In the genomic region with DNA sequence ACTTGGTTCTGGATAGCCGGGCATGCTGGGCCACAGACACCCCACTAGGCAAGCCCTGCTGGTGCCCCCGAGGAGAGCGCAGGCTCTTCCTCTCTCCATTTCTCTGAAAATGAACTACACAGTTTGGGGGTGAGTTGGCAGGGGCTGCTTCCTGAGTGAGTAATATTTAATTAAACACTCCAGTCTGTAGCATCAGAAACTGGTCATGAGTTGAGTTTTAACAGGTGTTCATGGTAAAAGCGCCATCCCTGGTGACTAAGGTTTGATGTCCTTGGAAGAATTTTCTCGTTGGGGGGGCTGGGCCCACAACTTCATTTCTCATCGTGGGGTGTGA, we compare ENCODE assay signal across 8 cellular contexts. TPM values are rescaled to one million over a fixed set of nuclear protein-coding genes. Genes with fewer than 3 reads are reported as not detected.
A peak's percentile ranks its signal among the peaks of the same experiment; 100 is the strongest.
DNase-seq lines count a peak whose midpoint lies in the region; ATAC-seq and TF ChIP-seq lines count a peak whose summit lies in the region.

No MANE protein-coding gene starts in this region.

- H3K27ac ChIP-seq in left lung (peak overlapping the region; percentile 51 to 83), transverse colon (peak overlapping the region; percentile 94 to 96 (median 96)), testis (no peak overlapping the region)

- TF ChIP-seq POLR2A in transverse colon (IDR thresholded peaks at IDR 0.05): no peak
- TF ChIP-seq POLR2A in testis (IDR thresholded peaks at IDR 0.05): no peak

- in situ Hi-C loops in transverse colon (cut with MboI; ENCODE audit: low pct_ligation_motif_present in 1 of 4, low pct_unique_long_range_greater_than_20kb in 1 of 4, low sequenced_read_pairs in 3 of 4): loop anchor here in 1 of 4 donors (25.0 kb wide), 1 partner anchor 168 kb away; no protein-coding TSS in a partner anchor

- H3K9me3 Mint-ChIP-seq in activated T-cell treated with anti-CD3 and anti-CD28 coated beads, Interleukin-2, amount 50 U/mL, for 4 hours: no peaks in the 10 kb centered on the region

- H3K4me3 Mint-ChIP-seq in activated T-cell treated with anti-CD3 and anti-CD28 coated beads, Interleukin-2, amount 50 U/mL, for 4 hours: no peak overlapping the region

- 25 to 50% methylated on average over 4 to 6 of the region's 6 CpGs for WGBS in transverse colon (ENCODE audit: low coverage in 1 of 2), 2 donors
- 30 to 46% methylated on average over 3 to 6 of the region's 6 CpGs for WGBS in testis, 2 donors

- peaks cover 23% of the 10 kb centered on the region for H3K4me1 Mint-ChIP-seq in activated T-cell treated with anti-CD3 and anti-CD28 coated beads, Interleukin-2, amount 50 U/mL, for 4 hours (ENCODE audit: low read depth)

- TF ChIP-seq CTCF in left lung (IDR thresholded peaks at IDR 0.05): no peak
- no peak for TF ChIP-seq CTCF in transverse colon (IDR thresholded peaks at IDR 0.05)
- TF ChIP-seq CTCF in testis (IDR thresholded peaks at IDR 0.05): no peak

- H3K4me1 ChIP-seq in left lung: peaks cover 11 to 56% of the 10 kb centered on the region in 2 donors
- peaks cover 20 to 49% (median 29%) of the 10 kb centered on the region in 4 donors for H3K4me1 ChIP-seq in transverse colon
- peaks cover 38% of the 10 kb centered on the region for H3K4me1 ChIP-seq in testis

- peak; percentile 51 to 67 for ATAC-seq in activated T-cell treated with anti-CD3 and anti-CD28 coated beads, Interleukin-2, amount 50 U/mL, for 4 hours
- peak; percentile 19 for ATAC-seq in left lung
- ATAC-seq in GM18858 (IDR thresholded peaks at IDR 0.05; ENCODE audit: unreplicated experiment): no peak

- H3K36me3 ChIP-seq in left lung: no peaks in the 10 kb centered on the region
- no peaks in the 10 kb centered on the region for H3K36me3 ChIP-seq in transverse colon
- no peaks in the 10 kb centered on the region for H3K36me3 ChIP-seq in testis (ENCODE audit: low read depth, missing control alignments)

- H3K9me3 ChIP-seq in left lung (no peaks in the 10 kb centered on the region), transverse colon (no peaks in the 10 kb centered on the region), testis (no peaks in the 10 kb centered on the region)

- intact Hi-C loops in left lung (cut with DNase I) (loop anchor here in 1 of 2 donors (5.0 kb wide), 1 partner anchor 143 kb away; no protein-coding TSS in a partner anchor), transverse colon (cut with DNase I; ENCODE audit: low total_unique reads) (loop anchor here (5.0 to 10.0 kb wide), 2 partner anchors 80 to 158 kb away; no protein-coding TSS in a partner anchor), testis (cut with DNase I; ENCODE audit: low total_unique reads) (loop anchor here (10.0 kb wide), 1 partner anchor 150 kb away; no protein-coding TSS in a partner anchor)

- H3K4me3 ChIP-seq in left lung (peak overlapping the region; percentile 74 to 90), transverse colon (peak overlapping the region in 3 of 4 donors; percentile 82 to 99 (median 83)), testis (no peak overlapping the region)

- peaks cover 7% of the 10 kb centered on the region for H3K36me3 Mint-ChIP-seq in activated T-cell treated with anti-CD3 and anti-CD28 coated beads, Interleukin-2, amount 50 U/mL, for 4 hours (ENCODE audit: insufficient read depth)

- no peak for TF ChIP-seq EP300 in transverse colon (IDR thresholded peaks at IDR 0.05; ENCODE audit: low read depth)

- H3K27me3 Mint-ChIP-seq in activated T-cell treated with anti-CD3 and anti-CD28 coated beads, Interleukin-2, amount 50 U/mL, for 4 hours (ENCODE audit: low read depth): peaks cover 2% of the 10 kb centered on the region

- DNase-seq in activated T-cell treated with anti-CD3 and anti-CD28 coated beads, Interleukin-2, amount 50 U/mL, for 4 hours: no peak
- no peak for DNase-seq in activated T-cell treated with anti-CD3 and anti-CD28 coated beads, Interleukin-2, amount 50 U/mL, for 1 hour
- DNase-seq in activated naive CD4-positive, alpha-beta T cell treated with anti-CD3 and anti-CD28 coated beads, Interleukin-2, amount 50 U/mL, for 16 hours: peak; percentile 32
- DNase-seq in left lung: no peak
- DNase-seq in transverse colon: no peak
- no peak for DNase-seq in testis
- no peak for DNase-seq in NCI-H1436 treated with DMSO at 0.1 percent for 48 hours (lab: John Stamatoyannopoulos, UW)

- H3K27me3 ChIP-seq in left lung: peaks cover 0 to 6% of the 10 kb centered on the region in 2 donors
- no peaks in the 10 kb centered on the region for H3K27me3 ChIP-seq in transverse colon
- no peaks in the 10 kb centered on the region for H3K27me3 ChIP-seq in testis

RNA-seq across cellular contexts. Expression of a gene that starts 1.7 kb away (rescaled TPM):
- 1 to 10 TPM; 2.3 to 3.8 (median 3.0) TPM for total RNA-seq in activated T-cell treated with anti-CD3 and anti-CD28 coated beads, Interleukin-2, amount 50 U/mL, for 4 hours
- 10 to 100 TPM; 24.7 to 39.4 TPM for total RNA-seq in left lung
- total RNA-seq in transverse colon: 10 to 100 TPM; 40.0 to 82.1 (median 52.6) TPM
- total RNA-seq in testis: 10 to 100 TPM; 30.0 to 37.9 TPM
- 19.8 TPM for polyA plus RNA-seq in testis (ENCODE audit: insufficient read depth, low read depth, low replicate concordance)

RNA-seq across cellular contexts. Expression of a gene that starts 59.8 kb away (rescaled TPM):
- total RNA-seq in activated T-cell treated with anti-CD3 and anti-CD28 coated beads, Interleukin-2, amount 50 U/mL, for 4 hours: 1 to 10 TPM; 4.7 to 6.1 (median 5.0) TPM
- 10 to 100 TPM; 33.0 to 42.6 TPM for total RNA-seq in left lung
- total RNA-seq in transverse colon: 10 to 100 TPM; 24.1 to 49.4 (median 26.7) TPM
- 10 to 100 TPM; 55.0 to 67.8 TPM for total RNA-seq in testis
- 23.8 TPM for polyA plus RNA-seq in testis (ENCODE audit: insufficient read depth, low read depth, low replicate concordance)

Comparison
In these comparisons a context has a peak if more than half of its experiments do, and no peak if none do; other contexts are left out.
1. H3K27ac ChIP-seq: peak in left lung (2 of 2) and transverse colon (4 of 4); none in testis (0 of 2).
2. H3K4me3 ChIP-seq: peak in left lung (2 of 2) and transverse colon (3 of 4); none in testis (0 of 2).
3. RNA of a gene that starts 1.7 kb away (total RNA-seq): 40.0 to 82.1 TPM in transverse colon, 24.7 to 39.4 TPM in left lung and 30.0 to 37.9 TPM in testis; 2.3 to 3.8 TPM in activated T-cell treated with anti-CD3 and anti-CD28 coated beads, Interleukin-2, amount 50 U/mL, for 4 hours; every median in the first group is over 4 times any median in the second.